In the genomic region with DNA sequence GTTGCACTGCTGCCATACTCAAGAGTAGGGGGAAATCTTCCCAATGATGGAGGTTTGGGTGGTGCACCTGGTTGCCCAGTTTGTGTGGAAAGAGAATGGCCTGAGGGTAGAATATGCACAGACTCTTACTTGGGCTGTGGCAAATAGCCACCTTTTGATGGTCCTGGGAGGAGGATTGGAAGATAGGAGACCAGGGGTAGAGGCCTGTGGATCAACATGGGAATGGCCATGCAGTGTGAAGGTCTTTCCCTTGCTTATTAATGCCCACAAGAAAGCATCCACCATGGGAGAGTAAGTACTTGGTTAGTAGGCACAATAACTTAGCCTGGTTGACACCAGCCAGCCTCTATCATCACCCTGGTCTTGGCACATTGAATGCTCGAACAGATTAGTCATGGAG, we compare ENCODE assay signal across 34 cellular contexts.
"Had no signal": no experiment of that assay in that cellular context is flagged by ENCODE, and none has a peak within 500 bp of the region (broad histone marks: within the 10 kb centered on the region; RNA-seq: fewer than 3 reads in every experiment).

No MANE protein-coding gene starts in this region.

- H3K9ac ChIP-seq: KMS-11 had no signal

- H3K36me3 ChIP-seq: MG63 had no signal

- H3K27me3 ChIP-seq: MG63 had no signal

- H3K27ac ChIP-seq: KMS-11 had no signal

- H3K9me3 ChIP-seq: MG63 had no signal

- H3K4me2 ChIP-seq: KMS-11 had no signal

- DNase-seq: Karpas-422, Kasumi-1, MG63, MM.1S, MV-4-11, NCI-H1048, NCI-H1092, NCI-H1092 treated with DMSO at 0.1 percent for 48 hours, NCI-H1105, NCI-H1105 treated with DMSO at 0.1 percent for 48 hours, NCI-H1417, NCI-H1417 treated with DMSO at 0.1 percent for 48 hours, NCI-H1436, NCI-H1436 treated with DMSO at 0.1 percent for 48 hours, NCI-H146, NCI-H1694, NCI-H1694 treated with DMSO at 0.1 percent for 48 hours, NCI-H187, NCI-H187 treated with DMSO at 0.1 percent for 48 hours, NCI-H1930, NCI-H2029, NCI-H2029 treated with DMSO at 0.1 percent for 48 hours, NCI-H2081, NCI-H2081 treated with DMSO at 0.1 percent for 48 hours, NCI-H2107, NCI-H2171, NCI-H2171 treated with DMSO at 0.1 percent for 48 hours, NCI-H2227 treated with DMSO at 0.1 percent for 48 hours, NCI-H226, NCI-H345, NCI-H446, NCI-H446 treated with DMSO at 0.1 percent for 48 hours, NCI-H510A had no signal

- H3K4me3 ChIP-seq: MG63 had no signal
